ENCODE assay signal across 8 cellular contexts in the genomic region with DNA sequence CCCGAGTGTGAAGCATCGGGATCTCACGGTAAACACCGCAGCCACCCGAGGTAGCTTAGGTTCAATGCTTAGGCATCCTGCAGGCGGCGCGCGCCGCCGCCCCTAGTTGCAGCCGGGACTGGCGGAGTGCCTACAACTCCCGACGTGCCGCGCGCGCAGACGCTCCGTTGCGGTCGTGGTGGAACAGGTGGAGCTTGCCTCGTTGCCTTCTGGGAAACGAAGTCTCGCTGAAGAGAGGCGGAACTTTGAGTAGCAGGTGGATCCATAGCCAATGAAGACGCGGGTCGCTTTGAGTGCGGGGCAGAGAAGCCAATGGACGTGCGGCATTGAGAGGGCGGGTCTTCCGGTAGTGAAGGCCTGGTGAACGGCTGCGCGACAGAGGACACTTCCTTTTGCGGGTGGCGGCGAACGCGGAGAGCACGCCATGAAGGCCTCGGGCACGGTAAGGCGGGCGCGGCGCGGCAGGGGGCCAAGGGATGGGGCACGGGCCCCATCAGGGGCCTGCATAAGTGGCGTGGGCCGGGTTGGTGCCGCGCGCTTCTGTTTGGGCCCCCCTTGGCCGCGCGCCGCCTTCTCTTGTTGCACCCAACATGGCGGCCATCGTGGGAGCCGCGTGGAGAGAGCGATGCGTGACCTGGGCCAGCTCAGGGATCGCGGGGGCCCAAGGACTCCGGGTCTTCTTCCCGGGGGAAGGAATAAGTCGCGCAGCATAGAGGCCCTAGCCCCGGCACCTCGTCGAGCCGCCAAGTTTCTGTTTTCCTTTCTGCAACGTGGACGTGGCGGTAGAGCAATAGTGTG. TPM values are rescaled to one million over a fixed set of nuclear protein-coding genes. Genes with fewer than 3 reads are reported as not detected.
DNase-seq lines count a peak whose midpoint lies in the region; ATAC-seq and TF ChIP-seq lines count a peak whose summit lies in the region.

A gene (plus strand): TSS at position 378 of the 798 bp plus-strand sequence. CDS start 47 bp downstream, at position 425.

- peak within 1 kb of the TSS; percentile 94 for H3K9ac ChIP-seq in KMS-11

- peaks cover 11% of the 10 kb centered on the region; the same call in 1 of the 2 replicates for H3K36me3 ChIP-seq in KMS-11 (ENCODE audit: insufficient read depth)
- H3K36me3 ChIP-seq in Peyer's patch, result peaks cover 0 to 34% (median 0%) of the 10 kb centered on the region in 3 donors
- peaks cover 31 to 39% (median 36%) of the 10 kb centered on the region in 4 donors for H3K36me3 ChIP-seq in esophagus muscularis mucosa

- TF ChIP-seq CTCF in KMS-11 (conservative IDR thresholded peaks at IDR 0.05; ENCODE audit: low read depth, low read length) (peak; percentile 66), Peyer's patch (IDR thresholded peaks at IDR 0.05) (peak; percentile 84 to 95 (median 92)), esophagus muscularis mucosa (IDR thresholded peaks at IDR 0.05) (peak; percentile 86 to 95 (median 87))

- H3K4me1 Mint-ChIP-seq in activated T-cell treated with anti-CD3 and anti-CD28 coated beads, Interleukin-2, amount 50 U/mL, for 72 hours (ENCODE audit: low read depth), result peaks cover 38% of the 10 kb centered on the region
- peaks cover 53% of the 10 kb centered on the region for H3K4me1 Mint-ChIP-seq in stimulated activated effector memory CD8-positive, alpha-beta T cell treated with anti-CD3 and anti-CD28 coated beads, Interleukin-12 subunit alpha, Interleukin-12 subunit beta, amount 100 ng/mL, for 72 hours

- H3K9me3 ChIP-seq in Peyer's patch (no peaks in the 10 kb centered on the region), esophagus muscularis mucosa (no peaks in the 10 kb centered on the region)

- peaks cover 25% of the 10 kb centered on the region for H3K79me2 ChIP-seq in KMS-11 (ENCODE audit: insufficient read depth, low read depth)

- H3K4me3 ChIP-seq in KMS-11 (IDR thresholded peaks at IDR 0.05; ENCODE audit: insufficient read depth, low read depth, low read length), result peak within 1 kb of the TSS; percentile 67
- peak within 1 kb of the TSS; percentile 74 to 100 (median 88) for H3K4me3 ChIP-seq in Peyer's patch
- peak within 1 kb of the TSS; percentile 77 to 99 (median 86) for H3K4me3 ChIP-seq in esophagus muscularis mucosa

- no peak for TF ChIP-seq EP300 in esophagus muscularis mucosa (IDR thresholded peaks at IDR 0.05)

- peak within 1 kb of the TSS; percentile 94 for H3K27ac Mint-ChIP-seq in activated T-cell treated with anti-CD3 and anti-CD28 coated beads, Interleukin-2, amount 50 U/mL, for 72 hours
- H3K27ac Mint-ChIP-seq in stimulated activated effector memory CD8-positive, alpha-beta T cell treated with anti-CD3 and anti-CD28 coated beads, Interleukin-12 subunit alpha, Interleukin-12 subunit beta, amount 100 ng/mL, for 72 hours, result peak within 1 kb of the TSS; percentile 98

- peak within 1 kb of the TSS; percentile 50 for H3K27ac ChIP-seq in KMS-11
- peak within 1 kb of the TSS; percentile 78 to 97 (median 85) for H3K27ac ChIP-seq in Peyer's patch
- H3K27ac ChIP-seq in esophagus muscularis mucosa (replicated peaks in 1 of 4), result peak within 1 kb of the TSS; percentile 85 to 95 (median 90)

- H3K36me3 Mint-ChIP-seq in activated T-cell treated with anti-CD3 and anti-CD28 coated beads, Interleukin-2, amount 50 U/mL, for 72 hours (ENCODE audit: insufficient read depth in 2 of 2), result peaks cover 14 to 17% of the 10 kb centered on the region in 2 donors
- peaks cover 56% of the 10 kb centered on the region for H3K36me3 Mint-ChIP-seq in stimulated activated effector memory CD8-positive, alpha-beta T cell treated with anti-CD3 and anti-CD28 coated beads, Interleukin-12 subunit alpha, Interleukin-12 subunit beta, amount 100 ng/mL, for 72 hours

- H3K27me3 Mint-ChIP-seq in activated T-cell treated with anti-CD3 and anti-CD28 coated beads, Interleukin-2, amount 50 U/mL, for 72 hours (ENCODE audit: low read depth), result no peaks in the 10 kb centered on the region

- peak within 1 kb of the TSS; percentile 78 for H2AFZ ChIP-seq in KMS-11 (ENCODE audit: low read depth)

- peak within 1 kb of the TSS; percentile 86 to 91 for H3K4me3 Mint-ChIP-seq in activated T-cell treated with anti-CD3 and anti-CD28 coated beads, Interleukin-2, amount 50 U/mL, for 72 hours
- H3K4me3 Mint-ChIP-seq in stimulated activated effector memory CD8-positive, alpha-beta T cell treated with anti-CD3 and anti-CD28 coated beads, Interleukin-12 subunit alpha, Interleukin-12 subunit beta, amount 100 ng/mL, for 72 hours, result peak within 1 kb of the TSS; percentile 85

- H4K20me1 ChIP-seq in KMS-11 (ENCODE audit: insufficient read depth), result no peaks in the 10 kb centered on the region

- under 1% methylated on average over 76 of the region's 80 CpGs for WGBS in esophagus muscularis mucosa

- no peaks in the 10 kb centered on the region for H3K9me3 Mint-ChIP-seq in activated T-cell treated with anti-CD3 and anti-CD28 coated beads, Interleukin-2, amount 50 U/mL, for 72 hours
- H3K9me3 Mint-ChIP-seq in stimulated activated effector memory CD8-positive, alpha-beta T cell treated with anti-CD3 and anti-CD28 coated beads, Interleukin-12 subunit alpha, Interleukin-12 subunit beta, amount 100 ng/mL, for 72 hours, result no peaks in the 10 kb centered on the region

- H3K4me1 ChIP-seq in KMS-11 (ENCODE audit: low read depth, poor library complexity, severe bottlenecking), result peaks cover 28% of the 10 kb centered on the region
- peaks cover 0 to 25% (median 14%) of the 10 kb centered on the region in 4 donors for H3K4me1 ChIP-seq in Peyer's patch
- H3K4me1 ChIP-seq in esophagus muscularis mucosa, result peaks cover 19 to 39% (median 30%) of the 10 kb centered on the region in 4 donors

- peak within 1 kb of the TSS; percentile 95 for H3K4me2 ChIP-seq in KMS-11

- TF ChIP-seq POLR2A in Peyer's patch (IDR thresholded peaks at IDR 0.05), result peak; percentile 91 to 92
- peak; percentile 99 for TF ChIP-seq POLR2A in esophagus muscularis mucosa (IDR thresholded peaks at IDR 0.05; ENCODE audit: low read depth)

- intact Hi-C loops in esophagus muscularis mucosa (cut with DNase I), result loop anchor here (2.0 to 10.0 kb wide), 3 partner anchors 73 to 155 kb away; a partner anchor contains a TSS

- H3K27me3 ChIP-seq in KMS-11 (ENCODE audit: insufficient read depth, low read depth) (no peaks in the 10 kb centered on the region; the same call in 1 of the 2 replicates), Peyer's patch (no peaks in the 10 kb centered on the region), esophagus muscularis mucosa (no peaks in the 10 kb centered on the region)

- DNase-seq in DMS79 treated with DMSO at 0.1 percent for 48 hours (lab: John Stamatoyannopoulos, UW) (peak; percentile 99), Peyer's patch (peak; percentile 98 to 99 (median 98)), esophagus muscularis mucosa (ENCODE audit: extremely low spot score) (peak; percentile 100), myocyte (ENCODE audit: low read depth) (peak; percentile 100)
- peak; percentile 97 to 99 for DNase-seq in activated T-cell treated with anti-CD3 and anti-CD28 coated beads, Interleukin-2, amount 50 U/mL, for 72 hours
- peak; percentile 86 to 99 for DNase-seq in stimulated activated effector memory CD8-positive, alpha-beta T cell treated with anti-CD3 and anti-CD28 coated beads, Interleukin-12 subunit alpha, Interleukin-12 subunit beta, amount 100 ng/mL, for 72 hours (ENCODE audit: low spot score in 2 of 2)

- ATAC-seq in GM21723 (IDR thresholded peaks at IDR 0.05; ENCODE audit: unreplicated experiment), result peak; percentile 87
- peak; percentile 94 for ATAC-seq in activated T-cell treated with anti-CD3 and anti-CD28 coated beads, Interleukin-2, amount 50 U/mL, for 72 hours (replicated peaks in 1 of 2)
- peak; percentile 95 for ATAC-seq in stimulated activated effector memory CD8-positive, alpha-beta T cell treated with anti-CD3 and anti-CD28 coated beads, Interleukin-12 subunit alpha, Interleukin-12 subunit beta, amount 100 ng/mL, for 72 hours

RNA-seq across cellular contexts. Expression of the gene that starts here (rescaled TPM):
- total RNA-seq in Peyer's patch (100 to 1,000 TPM; 456 to 824 (median 599) TPM), esophagus muscularis mucosa (1,000 to 10,000 TPM; 1,042 to 1,624 (median 1,374) TPM), myocyte (777 and 810 TPM in 2 replicates)
- 1,000 to 10,000 TPM; 2,983 to 3,463 TPM for total RNA-seq in activated T-cell treated with anti-CD3 and anti-CD28 coated beads, Interleukin-2, amount 50 U/mL, for 72 hours
- 1,419 TPM for polyA plus RNA-seq in myocyte (2012)

Comparison
In these comparisons a context has a peak if more than half of its experiments do, and no peak if none do; other contexts are left out.
1. Peak in every context shown above with its lines: DNase-seq, ATAC-seq, H3K4me3 ChIP-seq and H3K27ac ChIP-seq.